12 cellular contexts compared by ENCODE assay signal in genomic region chr6:100175814-100176275, GRCh38.
A peak's percentile ranks its signal among the peaks of the same experiment; 100 is the strongest.
DNase-seq lines count a peak whose midpoint lies in the region; ATAC-seq, FAIRE-seq and TF ChIP-seq lines count a peak whose summit lies in the region.
"Had no signal": no experiment of that assay in that cellular context is flagged by ENCODE, and none has a peak within 500 bp of the region (broad histone marks: within the 10 kb centered on the region; RNA-seq: fewer than 3 reads in every experiment).

No MANE protein-coding gene starts in this region.

- H3K4me1 ChIP-seq in A549 (peaks cover 22% of the 10 kb centered on the region), IMR-90 (ENCODE audit: control insufficient read depth, insufficient read depth, low read length) (peaks cover 14% of the 10 kb centered on the region), right lobe of liver (peaks cover 0 to 17% (median 2%) of the 10 kb centered on the region in 4 donors), esophagus muscularis mucosa (peaks cover 6 to 23% (median 13%) of the 10 kb centered on the region in 4 donors)
- H3K4me1 ChIP-seq: BE2C had no signal

- peak overlapping the region; percentile 67; the same call in 2 of the 3 replicates for H2BK15ac ChIP-seq in IMR-90 (ENCODE audit: low read depth, low read length)

- dilution Hi-C loops in IMR-90 (cut with HindIII; ENCODE audit: low sequenced_read_pairs, unreplicated experiment), result no loop called here

- peak overlapping the region; percentile 35; the same call in 1 of the 2 replicates for H4K91ac ChIP-seq in IMR-90 (ENCODE audit: insufficient read depth, low read depth, low read length)

- H2BK5ac ChIP-seq in IMR-90 (ENCODE audit: low read depth, low read length, poor library complexity, severe bottlenecking), result peak overlapping the region; percentile 93

- TF ChIP-seq CTCF in A549 (IDR thresholded peaks at IDR 0.05), result no peak
- TF ChIP-seq CTCF in IMR-90 (conservative IDR thresholded peaks at IDR 0.05; ENCODE audit: low read depth, low read length), result no peak
- no peak for TF ChIP-seq CTCF in choroid plexus epithelial cell (conservative IDR thresholded peaks at IDR 0.05; ENCODE audit: low read depth, low read length)
- TF ChIP-seq CTCF in right lobe of liver (IDR thresholded peaks at IDR 0.05), result no peak
- TF ChIP-seq CTCF in esophagus muscularis mucosa (IDR thresholded peaks at IDR 0.05), result no peak

- H3K9me3 ChIP-seq in A549, result no peaks in the 10 kb centered on the region
- H3K9me3 ChIP-seq in IMR-90 (ENCODE audit: control insufficient read depth, insufficient read depth, low read length), result no peaks in the 10 kb centered on the region
- H3K9me3 ChIP-seq in right lobe of liver, result no peaks in the 10 kb centered on the region
- H3K9me3 ChIP-seq in esophagus muscularis mucosa, result no peaks in the 10 kb centered on the region
- H3K9me3 ChIP-seq: BE2C had no signal

- H4K5ac ChIP-seq in IMR-90 (ENCODE audit: low read depth, low read length), result no peak overlapping the region

- H3K14ac ChIP-seq in IMR-90 (replicated peaks; ENCODE audit: low read depth, low read length), result peak overlapping the region; percentile 37; the same call in 1 of the 2 replicates

- CTCF ChIA-PET in A549 (lab: Yijun Ruan, JAX), result interaction anchor here (0.5 to 2.0 kb wide), 8 partner anchors 26 to 305 kb away, joined by 3 to 9 read pairs (median 3); no protein-coding TSS in a partner anchor
- CTCF ChIA-PET in IMR-90 (lab: Yijun Ruan, JAX), result interaction anchor here (0.6 to 1.8 kb wide), 13 partner anchors 33 to 488 kb away, joined by 3 to 9 read pairs (median 5); no protein-coding TSS in a partner anchor

- H3K9ac ChIP-seq in IMR-90 (ENCODE audit: low read depth, low read length), result 0 out of 2 replicates have a peak overlapping the region, but pooled peaks have one; percentile 19

- peak overlapping the region; percentile 54 for H2AFZ ChIP-seq in IMR-90 (replicated peaks; ENCODE audit: low read length, poor library complexity)

- POLR2A ChIA-PET in A549 (lab: Yijun Ruan, JAX) (no interaction called here), IMR-90 (lab: Charles Lee; ENCODE audit: unreplicated experiment) (no interaction called here)

- peak overlapping the region; percentile 73; the same call in 1 of the 2 replicates for H3K56ac ChIP-seq in IMR-90 (ENCODE audit: extremely low read depth, insufficient read depth, low read length)

- H3K27ac ChIP-seq in A549 (peak overlapping the region in 1 of 2 experiments; percentile 77; a peak in 4 of 6 replicates), IMR-90 (ENCODE audit: insufficient read depth, low read length) (peak overlapping the region; percentile 82; the same call in 1 of the 2 replicates), right lobe of liver (no peak overlapping the region), esophagus muscularis mucosa (replicated peaks in 1 of 4) (no peak overlapping the region)

- no peaks in the 10 kb centered on the region for H3K36me3 ChIP-seq in IMR-90 (ENCODE audit: control insufficient read depth, insufficient read depth, low read length)
- no peaks in the 10 kb centered on the region for H3K36me3 ChIP-seq in right lobe of liver
- H3K36me3 ChIP-seq in esophagus muscularis mucosa, result no peaks in the 10 kb centered on the region
- H3K36me3 ChIP-seq: BE2C had no signal

- H3K79me1 ChIP-seq in IMR-90 (ENCODE audit: low read depth in 1 of 2, low read length in 2 of 2), result no peaks in the 10 kb centered on the region

- H2AK9ac ChIP-seq in IMR-90 (replicated peaks; ENCODE audit: low read depth, low read length, poor library complexity), result no peak overlapping the region

- peak overlapping the region in 1 of 2 experiments; percentile 22; a peak in 1 of 4 replicates for H4K8ac ChIP-seq in IMR-90 (ENCODE audit: low read depth in 2 of 2, low read length in 2 of 2)

- in situ Hi-C loops in IMR-90 (cut with MboI; ENCODE audit: low sequenced_read_pairs), result no loop called here

- peak overlapping the region; percentile 78 for H2BK20ac ChIP-seq in IMR-90 (ENCODE audit: low read depth, low read length)

- H2BK120ac ChIP-seq in IMR-90 (ENCODE audit: low read depth, low read length), result peak overlapping the region; percentile 95

- peak overlapping the region; percentile 59 for H3K4me2 ChIP-seq in A549
- peak overlapping the region; percentile 70 for H3K4me2 ChIP-seq in IMR-90 (ENCODE audit: low read depth, low read length)

- H3K4ac ChIP-seq in IMR-90 (ENCODE audit: low read depth, low read length), result peak overlapping the region; percentile 75

- H3K4me3 ChIP-seq in A549 (no peak overlapping the region), IMR-90 (ENCODE audit: insufficient read depth, low read depth, low read length) (no peak overlapping the region), choroid plexus epithelial cell (ENCODE audit: low read depth, low read length) (no peak overlapping the region), right lobe of liver (no peak overlapping the region), esophagus muscularis mucosa (no peak overlapping the region)

- TF ChIP-seq EP300 in A549 (IDR thresholded peaks at IDR 0.05), result peak; percentile 37 to 55; a peak in 2 of 5 replicates
- no peak for TF ChIP-seq EP300 in esophagus muscularis mucosa (IDR thresholded peaks at IDR 0.05)

- ATAC-seq in A549, result peak; percentile 59 to 76; a peak in 5 of 6 replicates
- peak; percentile 70 for ATAC-seq in IMR-90 (ENCODE audit: low read depth)
- ATAC-seq in right lobe of liver, result peak; percentile 42 to 81 (median 72)
- no peak for ATAC-seq in GM21529 (IDR thresholded peaks at IDR 0.05; ENCODE audit: unreplicated experiment)

- WGBS in A549 (ENCODE audit: missing lambda C conversion rate), result 0% methylated on average over 1 of the region's 1 CpG
- no CpG with 5 or more reads among the region's 1 CpG for WGBS in IMR-90 (ENCODE audit: extremely low coverage in 2 of 2, insufficient read length in 1 of 2), 2 experiments
- 15% methylated on average over 1 of the region's 1 CpG for WGBS in right lobe of liver (ENCODE audit: insufficient coverage, low coverage, low lambda C conversion rate, missing lambda C conversion rate)
- 15% methylated on average over 1 of the region's 1 CpG for WGBS in esophagus muscularis mucosa

- intact Hi-C loops in IMR-90 (cut with micrococcal nuclease) (loop anchor here (1.0 to 2.0 kb wide), 2 partner anchors 171 to 303 kb away; no protein-coding TSS in a partner anchor), right lobe of liver (cut with DNase I) (no loop called here), esophagus muscularis mucosa (cut with DNase I) (no loop called here)

- no peak for FAIRE-seq in A549 (lab: Jason Lieb, UNC)

- no peak overlapping the region for H2AK5ac ChIP-seq in IMR-90 (ENCODE audit: low read depth, low read length)

- no peak for TF ChIP-seq RAD21 in A549 (conservative IDR thresholded peaks at IDR 0.05 in 1 of 2, IDR thresholded peaks at IDR 0.05 in 1 of 2)
- TF ChIP-seq RAD21 in IMR-90 (IDR thresholded peaks at IDR 0.05; ENCODE audit: low read length), result no peak

- peaks cover 3% of the 10 kb centered on the region; the same call in 1 of the 2 replicates for H4K20me1 ChIP-seq in IMR-90 (ENCODE audit: insufficient read depth, low read length)

- peaks cover 16% of the 10 kb centered on the region for H3K9me1 ChIP-seq in IMR-90 (ENCODE audit: insufficient read depth, low read length)

- TF ChIP-seq POLR2A in A549 (IDR thresholded peaks at IDR 0.05; ENCODE audit: low read length), result no peak
- TF ChIP-seq POLR2A in IMR-90 (IDR thresholded peaks at IDR 0.05; ENCODE audit: low read depth, low read length), result no peak
- TF ChIP-seq POLR2A in right lobe of liver (IDR thresholded peaks at IDR 0.05), result no peak
- no peak for TF ChIP-seq POLR2A in esophagus muscularis mucosa (IDR thresholded peaks at IDR 0.05; ENCODE audit: low read depth)

- peak in 1 of 2 experiments; percentile 59 for DNase-seq in A549 (ENCODE audit: low read depth in 1 of 2, low spot score in 1 of 2)
- peak; percentile 95 for DNase-seq in IMR-90
- peak; percentile 90 for DNase-seq in choroid plexus epithelial cell (ENCODE audit: low read depth)
- DNase-seq in right lobe of liver, result no peak
- no peak for DNase-seq in NCI-H524 treated with DMSO at 0.1 percent for 48 hours (lab: John Stamatoyannopoulos, UW)
- no peak for DNase-seq in esophagus muscularis mucosa (ENCODE audit: extremely low spot score)
- no peak for DNase-seq in HuH-7 (ENCODE audit: low spot score)
- DNase-seq: activated B cell treated with CpG ODN at 0.5 μM for 24 hours; activated naive CD4-positive, alpha-beta T cell treated with anti-CD3 and anti-CD28 coated beads, Interleukin-2, amount 10 ng/mL, durations not matched to agents 7 days and 5 days; BE2C; NCI-H748 treated with DMSO at 0.1 percent for 48 hours had no signal

- no TSS peak for BruUV-seq in IMR-90 (replicated peaks; lab: Mats Ljungman, UMichigan)

- no peaks in the 10 kb centered on the region for H3K27me3 ChIP-seq in IMR-90 (ENCODE audit: control insufficient read depth, insufficient read depth, low read length)
- no peaks in the 10 kb centered on the region for H3K27me3 ChIP-seq in right lobe of liver
- no peaks in the 10 kb centered on the region for H3K27me3 ChIP-seq in esophagus muscularis mucosa
- H3K27me3 ChIP-seq: BE2C had no signal

- H3K18ac ChIP-seq in IMR-90 (ENCODE audit: low read depth, low read length), result peak overlapping the region; percentile 50

- 0 out of 2 replicates have a peak overlapping the region, but pooled peaks have one; percentile 49 for H3K23ac ChIP-seq in IMR-90 (ENCODE audit: low read depth, low read length)

TF ChIP-seq in A549, 52 proteins besides CTCF, POLR2A, EP300 and RAD21 (continues in another document):
- peak; percentile 55; the same call in 1 of the 2 replicates for TF ChIP-seq GATA3 (IDR thresholded peaks at IDR 0.05; ENCODE audit: borderline replicate concordance)
- TF ChIP-seq JUNB (IDR thresholded peaks at IDR 0.05), result peak; percentile 66
- TF ChIP-seq CEBPB (IDR thresholded peaks at IDR 0.05), result peak; percentile 51 to 70
- TF ChIP-seq JUN (IDR thresholded peaks at IDR 0.05), result 0 out of 5 replicates have a peak, but pooled peaks of 1 of the 2 experiments have one; percentile 33

TF ChIP-seq in IMR-90, 13 proteins besides CTCF, POLR2A, EP300 and RAD21:
- TF ChIP-seq RFX5 (IDR thresholded peaks at IDR 0.05; ENCODE audit: low read depth, low read length) (no peak), NFE2L2 (IDR thresholded peaks at IDR 0.05; ENCODE audit: low read depth, low read length) (no peak), CEBPB (IDR thresholded peaks at IDR 0.05; ENCODE audit: low read depth, low read length) (peak; percentile 60), BHLHE40 (IDR thresholded peaks at IDR 0.05; ENCODE audit: low read depth, low read length) (peak; percentile 59), MAZ (IDR thresholded peaks at IDR 0.05; ENCODE audit: borderline replicate concordance, low read depth, low read length) (no peak)

Comparison
In these comparisons a context has a peak if more than half of its experiments do, and no peak if none do; other contexts are left out.
1. DNase-seq: peak in IMR-90 (single experiment) and choroid plexus epithelial cell (single experiment); none in right lobe of liver (0 of 3), NCI-H524 treated with DMSO at 0.1 percent for 48 hours (single experiment), esophagus muscularis mucosa (single experiment) and HuH-7 (single experiment).